In genomic region chr6:149922642-149923326, GRCh38 we compare ENCODE assay signal across 8 cellular contexts. TPM values are rescaled to one million over a fixed set of nuclear protein-coding genes. Genes with fewer than 3 reads are reported as not detected.
DNase-seq lines count a peak whose midpoint lies in the region; ATAC-seq lines count a peak whose summit lies in the region.

A gene with protein sequence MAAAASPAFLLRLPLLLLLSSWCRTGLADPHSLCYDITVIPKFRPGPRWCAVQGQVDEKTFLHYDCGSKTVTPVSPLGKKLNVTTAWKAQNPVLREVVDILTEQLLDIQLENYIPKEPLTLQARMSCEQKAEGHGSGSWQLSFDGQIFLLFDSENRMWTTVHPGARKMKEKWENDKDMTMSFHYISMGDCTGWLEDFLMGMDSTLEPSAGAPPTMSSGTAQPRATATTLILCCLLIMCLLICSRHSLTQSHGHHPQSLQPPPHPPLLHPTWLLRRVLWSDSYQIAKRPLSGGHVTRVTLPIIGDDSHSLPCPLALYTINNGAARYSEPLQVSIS (minus strand): TSS chr6:149923121. CDS start chr6:149923010, 111 bp downstream.

- peaks cover 46 to 99% (median 75%) of the 10 kb centered on the region in 5 donors for H3K27me3 Mint-ChIP-seq in naive thymus-derived CD8-positive, alpha-beta T cell

- ATAC-seq in naive thymus-derived CD8-positive, alpha-beta T cell, result peak; percentile 88 to 94
- no peak for ATAC-seq in HG02678 (IDR thresholded peaks at IDR 0.05; ENCODE audit: unreplicated experiment)

- POLR2A ChIA-PET in naive thymus-derived CD8-positive, alpha-beta T cell (lab: Charles Lee), result no interaction called here

- no peaks in the 10 kb centered on the region for H3K36me3 Mint-ChIP-seq in naive thymus-derived CD8-positive, alpha-beta T cell

- peaks cover 14 to 34% (median 30%) of the 10 kb centered on the region in 4 donors for H3K4me1 Mint-ChIP-seq in naive thymus-derived CD8-positive, alpha-beta T cell

- peak within 1 kb of the TSS in 4 of 10 donors; percentile 29 to 91 (median 48) for H3K27ac Mint-ChIP-seq in naive thymus-derived CD8-positive, alpha-beta T cell

- DNase-seq in DMS153 treated with DMSO at 0.1 percent for 48 hours (lab: John Stamatoyannopoulos, UW; ENCODE audit: unreplicated experiment) (peak; percentile 28), HuH-7 (ENCODE audit: low spot score) (peak; percentile 94), SHP77 treated with DMSO at 0.1 percent for 48 hours (lab: John Stamatoyannopoulos, UW) (peak; percentile 61), activated gamma-delta T cell (lab: John Stamatoyannopoulos, UW) (peak; percentile 26), fibroblast of the conjunctiva (ENCODE audit: low read depth) (peak; percentile 95)
- peak; percentile 62 to 90 (median 78) for DNase-seq in naive thymus-derived CD8-positive, alpha-beta T cell
- peak; percentile 62 for DNase-seq in stimulated activated CD8-positive, alpha-beta memory T cell treated with anti-CD3 and anti-CD28 coated beads, Interleukin-7, amount 100 ng/mL, for 24 hours (ENCODE audit: low read depth)

- peak within 1 kb of the TSS; percentile 81 to 93 (median 86) for H3K4me3 Mint-ChIP-seq in naive thymus-derived CD8-positive, alpha-beta T cell

- H3K9me3 Mint-ChIP-seq in naive thymus-derived CD8-positive, alpha-beta T cell, result peaks cover 0 to 4% (median 0%) of the 10 kb centered on the region in 9 donors

RNA-seq across cellular contexts. Expression of the gene that starts here (rescaled TPM):
- total RNA-seq in naive thymus-derived CD8-positive, alpha-beta T cell, result not detected
- not detected for polyA plus RNA-seq in naive thymus-derived CD8-positive, alpha-beta T cell

Comparison
In these comparisons a context has a peak if more than half of its experiments do, and no peak if none do; other contexts are left out.
1. Peak in DNase-seq and ATAC-seq in naive thymus-derived CD8-positive, alpha-beta T cell; RNA of the gene not detected or under 1 TPM.
2. DNase-seq: peak in every context shown above with its lines; median percentile 95 in fibroblast of the conjunctiva; 94 in HuH-7; 78 in naive thymus-derived CD8-positive, alpha-beta T cell; 62 in stimulated activated CD8-positive, alpha-beta memory T cell treated with anti-CD3 and anti-CD28 coated beads, Interleukin-7, amount 100 ng/mL, for 24 hours; 61 in SHP77 treated with DMSO at 0.1 percent for 48 hours; 28 in DMS153 treated with DMSO at 0.1 percent for 48 hours; 26 in activated gamma-delta T cell.